Comparison of ENCODE assay signal across 18 cellular contexts in the genomic region with DNA sequence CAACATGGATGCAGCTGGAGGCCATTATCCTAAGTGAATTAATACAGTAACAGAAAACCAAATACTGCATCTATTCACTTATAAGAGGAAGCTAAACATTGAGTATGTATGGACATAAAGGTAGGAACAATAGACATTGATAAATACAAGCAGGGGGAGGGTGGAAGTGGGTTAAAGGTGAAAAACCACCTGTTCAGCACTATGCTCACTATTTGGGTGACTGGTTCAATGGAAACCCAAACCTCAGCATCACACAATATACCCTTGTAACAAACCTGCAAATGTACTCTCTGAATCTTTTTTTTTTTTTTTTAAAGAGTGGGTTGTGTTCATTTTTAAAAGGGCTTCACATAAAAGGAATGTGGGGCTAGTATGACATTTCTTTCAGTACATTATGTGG. TPM values are rescaled to one million over a fixed set of nuclear protein-coding genes. Genes with fewer than 3 reads are reported as not detected.
"Had no signal": no experiment of that assay in that cellular context is flagged by ENCODE, and none has a peak within 500 bp of the region (broad histone marks: within the 10 kb centered on the region; RNA-seq: fewer than 3 reads in every experiment).

No MANE protein-coding gene starts in this region.

- ATAC-seq: lower lobe of right lung, psoas muscle, right lobe of liver had no signal

- H3K4me1 ChIP-seq: lower lobe of right lung, psoas muscle, suprapubic skin had no signal

- DNase-seq: activated CD4-positive, CD25-positive, alpha-beta regulatory T cell; activated naive CD4-positive, alpha-beta T cell; amygdala; brain microvascular endothelial cell; cerebellar nuclear complex; lower lobe of right lung; midbrain; psoas muscle; right lobe of liver; stimulated activated naive CD4-positive, alpha-beta T cell had no signal

- H3K9me3 ChIP-seq: lower lobe of right lung, psoas muscle, right lobe of liver, suprapubic skin had no signal

- H3K9me3 Mint-ChIP-seq: dendritic cell treated with granulocyte-macrophage colony-stimulating factor and Interleukin-4, amounts not matched to agents 40 ng/mL and 50 ng/mL, for 4 days; nephron; type B pancreatic cell had no signal

- H3K4me3 ChIP-seq: hepatocyte, lower lobe of right lung, psoas muscle, right lobe of liver, suprapubic skin had no signal

- H3K27ac Mint-ChIP-seq: dendritic cell treated with granulocyte-macrophage colony-stimulating factor and Interleukin-4, amounts not matched to agents 40 ng/mL and 50 ng/mL, for 4 days; type B pancreatic cell had no signal

- H3K4me3 Mint-ChIP-seq: dendritic cell treated with granulocyte-macrophage colony-stimulating factor and Interleukin-4, amounts not matched to agents 40 ng/mL and 50 ng/mL, for 4 days; nephron; type B pancreatic cell had no signal

- H3K36me3 ChIP-seq: brain microvascular endothelial cell, suprapubic skin had no signal

- H3K27ac ChIP-seq: brain microvascular endothelial cell, hepatocyte, lower lobe of right lung, psoas muscle, right lobe of liver, suprapubic skin had no signal

- H3K36me3 Mint-ChIP-seq: type B pancreatic cell had no signal

- H3K27me3 Mint-ChIP-seq: dendritic cell treated with granulocyte-macrophage colony-stimulating factor and Interleukin-4, amounts not matched to agents 40 ng/mL and 50 ng/mL, for 4 days; type B pancreatic cell had no signal

- H3K4me1 Mint-ChIP-seq: nephron had no signal

- H3K27me3 ChIP-seq: hepatocyte, right lobe of liver, suprapubic skin had no signal

RNA-seq across cellular contexts. Expression of a gene that starts 26.9 kb away (rescaled TPM):
- total RNA-seq: epithelial cell of proximal tubule; omental fat pad; psoas muscle; T-helper 2 cell treated with Interferon-gamma antibody and Interleukin-4, amounts not matched to agents 100 ng/mL and 5 ng/mL, for 36 hours had no signal
- polyA plus RNA-seq: psoas muscle had no signal
